Comparison of ENCODE assay signal across 32 cellular contexts in genomic region chr11:1368216-1368615, GRCh38. TPM values are rescaled to one million over a fixed set of nuclear protein-coding genes. Genes with fewer than 3 reads are reported as not detected.
"Had no signal": no experiment of that assay in that cellular context is flagged by ENCODE, and none has a peak within 500 bp of the region (broad histone marks: within the 10 kb centered on the region; RNA-seq: fewer than 3 reads in every experiment).

No MANE protein-coding gene starts in this region.

- H3K27ac ChIP-seq: adrenal gland, body of pancreas, brain microvascular endothelial cell, breast epithelium, WERI-Rb-1 had no signal

- ATAC-seq: activated CD4-positive, alpha-beta T cell treated with anti-CD3 and anti-CD28 coated beads for 36 hours; activated CD4-positive, CD25-positive, alpha-beta regulatory T cell treated with anti-CD3 and anti-CD28 coated beads, Interleukin-2, amount 50 U/mL, for 24 hours; activated CD8-positive, alpha-beta memory T cell treated with anti-CD3 and anti-CD28 coated beads, Interleukin-2, amount 10 ng/mL, durations not matched to agents 7 days and 5 days; activated CD8-positive, alpha-beta T cell treated with anti-CD3 and anti-CD28 coated beads, Interleukin-2, amount 10 ng/mL, durations not matched to agents 7 days and 5 days; activated naive CD4-positive, alpha-beta T cell treated with anti-CD3 and anti-CD28 coated beads, Interleukin-2, amount 50 U/mL, for 72 hours; body of pancreas; WTC11 had no signal

- H3K9me3 ChIP-seq: adrenal gland had no signal

- H3K4me3 ChIP-seq: adrenal gland, body of pancreas, breast epithelium had no signal

- H3K4me1 ChIP-seq: adrenal gland, body of pancreas, breast epithelium had no signal

- H3K27me3 ChIP-seq: adrenal gland, body of pancreas, brain microvascular endothelial cell had no signal

- DNase-seq: activated CD4-positive, alpha-beta memory T cell treated with anti-CD3 and anti-CD28 coated beads, Interleukin-2, amount 10 ng/mL, durations not matched to agents 7 days and 5 days; activated CD4-positive, alpha-beta T cell treated with anti-CD3 and anti-CD28 coated beads for 1 hour; activated CD4-positive, alpha-beta T cell treated with anti-CD3 and anti-CD28 coated beads for 36 hours; activated CD4-positive, alpha-beta T cell treated with anti-CD3 and anti-CD28 coated beads for 48 hours; activated CD4-positive, alpha-beta T cell treated with anti-CD3 and anti-CD28 coated beads, Interleukin-2, amount 10 ng/mL, durations not matched to agents 7 days and 5 days; activated CD4-positive, alpha-beta T cell treated with anti-CD3 and anti-CD28 coated beads, Interleukin-2, amount 50 U/mL, for 48 hours; activated CD4-positive, CD25-positive, alpha-beta regulatory T cell; activated CD8-positive, alpha-beta memory T cell treated with anti-CD3 and anti-CD28 coated beads for 24 hours; activated CD8-positive, alpha-beta memory T cell treated with anti-CD3 and anti-CD28 coated beads, Interleukin-2, amount 10 ng/mL, durations not matched to agents 7 days and 5 days; activated CD8-positive, alpha-beta memory T cell treated with anti-CD3 and anti-CD28 coated beads, Interleukin-2, amount 50 U/mL, for 48 hours; activated CD8-positive, alpha-beta T cell treated with anti-CD3 and anti-CD28 coated beads, Interleukin-2, amount 10 ng/mL, durations not matched to agents 7 days and 5 days; activated effector memory CD4-positive, alpha-beta T cell treated with anti-CD3 and anti-CD28 coated beads, Interleukin-2, amount 50 U/mL, for 16 hours; activated gamma-delta T cell treated with Interleukin-2 at 50 U/mL for 16 hours; activated naive CD4-positive, alpha-beta T cell; activated naive CD4-positive, alpha-beta T cell treated with anti-CD3 and anti-CD28 coated beads for 36 hours; activated naive CD4-positive, alpha-beta T cell treated with anti-CD3 and anti-CD28 coated beads, Interleukin-2, amount 50 U/mL, for 16 hours; activated naive CD8-positive, alpha-beta T cell treated with anti-CD3 and anti-CD28 coated beads for 36 hours; activated T-cell treated with anti-CD3 and anti-CD28 coated beads, Interleukin-2, amount 50 U/mL, for 24 hours; activated T-cell treated with anti-CD3 and anti-CD28 coated beads, Interleukin-2, amount 50 U/mL, for 48 hours; adrenal gland; amniotic stem cell; body of pancreas; brain microvascular endothelial cell; central memory CD4-positive, alpha-beta T cell; T-helper 1 cell; T-helper 2 cell; T-helper 9 cell; WERI-Rb-1 had no signal

- H3K36me3 ChIP-seq: adrenal gland, brain microvascular endothelial cell, breast epithelium, WERI-Rb-1 had no signal

RNA-seq across cellular contexts. Expression of gene BRSK2, which starts 21.5 kb away (rescaled TPM):
- total RNA-seq: activated CD4-positive, alpha-beta T cell treated with anti-CD3 and anti-CD28 coated beads, Interleukin-2, amount 10 ng/mL, durations not matched to agents 7 days and 5 days had no signal
